In genomic region chr2:95734976-95735890, GRCh38 we compare ENCODE assay signal across 1 cellular context.
TF ChIP-seq lines count a peak whose summit lies in the region.

No MANE protein-coding gene starts in this region.

TF ChIP-seq in GM12878, 131 proteins besides CTCF, POLR2A, EP300 and RAD21 (continued from another document):
- TF ChIP-seq ZBTB11 (CRISPR knock-in tag; IDR thresholded peaks at IDR 0.05) (no peak), TCF12 (IDR thresholded peaks at IDR 0.05; ENCODE audit: low read depth, low read length) (no peak), RBBP5 (conservative IDR thresholded peaks at IDR 0.05) (no peak), ZNF24 (IDR thresholded peaks at IDR 0.05) (no peak), YBX1 (IDR thresholded peaks at IDR 0.05) (no peak), ZZZ3 (IDR thresholded peaks at IDR 0.05; ENCODE audit: control insufficient read depth, insufficient read length, low read depth) (no peak), ATF7 (IDR thresholded peaks at IDR 0.05; ENCODE audit: low read depth) (no peak), CBX3 (IDR thresholded peaks at IDR 0.05; ENCODE audit: borderline replicate concordance, low read depth) (no peak), IRF4 (IDR thresholded peaks at IDR 0.05; ENCODE audit: low read depth, low read length) (no peak), FOXK2 (IDR thresholded peaks at IDR 0.05) (no peak), SUZ12 (IDR thresholded peaks at IDR 0.05; ENCODE audit: unreplicated experiment) (no peak), POU2F2 (IDR thresholded peaks at IDR 0.05; ENCODE audit: borderline replicate concordance, low read depth, low read length) (no peak), ETV6 (conservative IDR thresholded peaks at IDR 0.05 in 1 of 2, IDR thresholded peaks at IDR 0.05 in 1 of 2; ENCODE audit: borderline replicate concordance in 1 of 2, low read depth in 1 of 2) (no peak), JUNB (IDR thresholded peaks at IDR 0.05) (peak; percentile 40; the same call in 1 of the 2 replicates), CREM (IDR thresholded peaks at IDR 0.05; ENCODE audit: low read depth) (peak; percentile 18; the same call in 1 of the 2 replicates), PAX5 (IDR thresholded peaks at IDR 0.05; ENCODE audit: borderline replicate concordance, low read depth, low read length) (no peak), BRCA1 (IDR thresholded peaks at IDR 0.05; ENCODE audit: low read depth, low read length) (no peak), ZBTB33 (IDR thresholded peaks at IDR 0.05) (no peak), CHD2 (IDR thresholded peaks at IDR 0.05; ENCODE audit: borderline replicate concordance, low read depth, low read length) (no peak), HDAC6 (IDR thresholded peaks at IDR 0.05; ENCODE audit: unreplicated experiment) (no peak), WRNIP1 (IDR thresholded peaks at IDR 0.05; ENCODE audit: borderline replicate concordance, low read depth, low read length) (no peak), ESRRA (IDR thresholded peaks at IDR 0.05; ENCODE audit: low read length) (no peak)
- TF ChIP-seq, protein P1, sequence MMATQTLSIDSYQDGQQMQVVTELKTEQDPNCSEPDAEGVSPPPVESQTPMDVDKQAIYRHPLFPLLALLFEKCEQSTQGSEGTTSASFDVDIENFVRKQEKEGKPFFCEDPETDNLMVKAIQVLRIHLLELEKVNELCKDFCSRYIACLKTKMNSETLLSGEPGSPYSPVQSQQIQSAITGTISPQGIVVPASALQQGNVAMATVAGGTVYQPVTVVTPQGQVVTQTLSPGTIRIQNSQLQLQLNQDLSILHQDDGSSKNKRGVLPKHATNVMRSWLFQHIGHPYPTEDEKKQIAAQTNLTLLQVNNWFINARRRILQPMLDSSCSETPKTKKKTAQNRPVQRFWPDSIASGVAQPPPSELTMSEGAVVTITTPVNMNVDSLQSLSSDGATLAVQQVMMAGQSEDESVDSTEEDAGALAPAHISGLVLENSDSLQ (IDR thresholded peaks at IDR 0.05) = peak; percentile 32; the same call in 1 of the 2 replicates
- TF ChIP-seq, protein P2, sequence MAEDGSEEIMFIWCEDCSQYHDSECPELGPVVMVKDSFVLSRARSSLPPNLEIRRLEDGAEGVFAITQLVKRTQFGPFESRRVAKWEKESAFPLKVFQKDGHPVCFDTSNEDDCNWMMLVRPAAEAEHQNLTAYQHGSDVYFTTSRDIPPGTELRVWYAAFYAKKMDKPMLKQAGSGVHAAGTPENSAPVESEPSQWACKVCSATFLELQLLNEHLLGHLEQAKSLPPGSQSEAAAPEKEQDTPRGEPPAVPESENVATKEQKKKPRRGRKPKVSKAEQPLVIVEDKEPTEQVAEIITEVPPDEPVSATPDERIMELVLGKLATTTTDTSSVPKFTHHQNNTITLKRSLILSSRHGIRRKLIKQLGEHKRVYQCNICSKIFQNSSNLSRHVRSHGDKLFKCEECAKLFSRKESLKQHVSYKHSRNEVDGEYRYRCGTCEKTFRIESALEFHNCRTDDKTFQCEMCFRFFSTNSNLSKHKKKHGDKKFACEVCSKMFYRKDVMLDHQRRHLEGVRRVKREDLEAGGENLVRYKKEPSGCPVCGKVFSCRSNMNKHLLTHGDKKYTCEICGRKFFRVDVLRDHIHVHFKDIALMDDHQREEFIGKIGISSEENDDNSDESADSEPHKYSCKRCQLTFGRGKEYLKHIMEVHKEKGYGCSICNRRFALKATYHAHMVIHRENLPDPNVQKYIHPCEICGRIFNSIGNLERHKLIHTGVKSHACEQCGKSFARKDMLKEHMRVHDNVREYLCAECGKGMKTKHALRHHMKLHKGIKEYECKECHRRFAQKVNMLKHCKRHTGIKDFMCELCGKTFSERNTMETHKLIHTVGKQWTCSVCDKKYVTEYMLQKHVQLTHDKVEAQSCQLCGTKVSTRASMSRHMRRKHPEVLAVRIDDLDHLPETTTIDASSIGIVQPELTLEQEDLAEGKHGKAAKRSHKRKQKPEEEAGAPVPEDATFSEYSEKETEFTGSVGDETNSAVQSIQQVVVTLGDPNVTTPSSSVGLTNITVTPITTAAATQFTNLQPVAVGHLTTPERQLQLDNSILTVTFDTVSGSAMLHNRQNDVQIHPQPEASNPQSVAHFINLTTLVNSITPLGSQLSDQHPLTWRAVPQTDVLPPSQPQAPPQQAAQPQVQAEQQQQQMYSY (CRISPR knock-in tag; IDR thresholded peaks at IDR 0.05) = no peak
